9 cellular contexts compared by ENCODE assay signal in genomic region chr3:48505146-48505545, GRCh38. TPM values are rescaled to one million over a fixed set of nuclear protein-coding genes. Genes with fewer than 3 reads are reported as not detected.
DNase-seq lines count a peak whose midpoint lies in the region; ATAC-seq, FAIRE-seq and TF ChIP-seq lines count a peak whose summit lies in the region.
"Had no signal": no experiment of that assay in that cellular context is flagged by ENCODE, and none has a peak within 500 bp of the region (broad histone marks: within the 10 kb centered on the region; RNA-seq: fewer than 3 reads in every experiment).

No MANE protein-coding gene starts in this region.

- no peak overlapping the region for H4K5ac ChIP-seq in H1 (ENCODE audit: insufficient read length, low read depth, low read length)

- H3K79me2 ChIP-seq in OCI-LY3 (ENCODE audit: low read length) (no peaks in the 10 kb centered on the region), H1 (ENCODE audit: control insufficient read depth in 1 of 2, insufficient read depth in 2 of 2, low read length in 2 of 2) (peaks cover 0 to 3% of the 10 kb centered on the region in 2 experiments; a peak in 1 of 4 replicates)

- H3K23me2 ChIP-seq in H1 (ENCODE audit: low read depth, low read length), result peaks cover 11% of the 10 kb centered on the region; the same call in 1 of the 2 replicates

- intact Hi-C loops in CD4-positive, alpha-beta T cell (cut with DNase I, micrococcal nuclease), result loop anchor here in 1 of 2 experiments (5.0 kb wide), 1 partner anchor 273 kb away; no protein-coding TSS in a partner anchor
- intact Hi-C loops in prostate gland (cut with DNase I), result no loop called here

- peak overlapping the region; percentile 74 for H3K27ac Mint-ChIP-seq in CD4-positive, alpha-beta T cell

- H2BK20ac ChIP-seq in H1 (ENCODE audit: low read length), result 0 out of 2 replicates have a peak overlapping the region, but pooled peaks have one; percentile 3

- peaks cover 9% of the 10 kb centered on the region for H3K79me1 ChIP-seq in H1 (ENCODE audit: low read depth, low read length)

- CTCF ChIA-PET in CD4-positive, alpha-beta T cell (lab: Charles Lee), result no interaction called here
- CTCF ChIA-PET in H1 (lab: Charles Lee; ENCODE audit: partially characterized antibody), result interaction anchor here (1.0 to 11.2 kb wide), 3 partner anchors 36 to 69 kb away, joined by 3 to 251 read pairs (median 13); a partner anchor contains a TSS

- no peak for TF ChIP-seq RAD21 in H1 (IDR thresholded peaks at IDR 0.05 in 1 of 2, conservative IDR thresholded peaks at IDR 0.05 in 1 of 2; ENCODE audit: low read depth in 2 of 2, low read length in 2 of 2)

- peak overlapping the region; percentile 36 for H3K4ac ChIP-seq in H1 (replicated peaks; ENCODE audit: insufficient read length, low read depth, low read length)

- no peak overlapping the region for H3K56ac ChIP-seq in H1 (replicated peaks; ENCODE audit: insufficient read length, low read depth, low read length)

- no peaks in the 10 kb centered on the region for H3K27me3 ChIP-seq in CD4-positive, alpha-beta T cell (ENCODE audit: control insufficient read depth, insufficient read depth, low read length)
- H3K27me3 ChIP-seq in OCI-LY3 (ENCODE audit: low read depth, low read length), result peaks cover 4% of the 10 kb centered on the region
- H3K27me3 ChIP-seq in H1 (replicated peaks in 1 of 4; ENCODE audit: control insufficient read depth in 3 of 4, extremely low read depth in 1 of 4, insufficient read depth in 3 of 4, low read length in 3 of 4), result peaks cover 0 to 3% (median 0%) of the 10 kb centered on the region in 4 experiments; a peak in 2 of 7 replicates
- no peaks in the 10 kb centered on the region for H3K27me3 ChIP-seq in prostate gland (replicated peaks; ENCODE audit: insufficient read depth)

- H3K18ac ChIP-seq in H1 (ENCODE audit: extremely low read depth, low read length), result peak overlapping the region; percentile 84

- no peak for TF ChIP-seq EP300 in H1 (IDR thresholded peaks at IDR 0.05; ENCODE audit: borderline replicate concordance in 1 of 2, low read depth in 2 of 2, low read length in 2 of 2)

- peak overlapping the region; percentile 84 for H3K4me3 Mint-ChIP-seq in CD4-positive, alpha-beta T cell

- H2BK120ac ChIP-seq in H1 (replicated peaks; ENCODE audit: low read depth, low read length), result peak overlapping the region; percentile 88

- peaks cover 14% of the 10 kb centered on the region for H3K36me3 Mint-ChIP-seq in CD4-positive, alpha-beta T cell (ENCODE audit: low read depth)

- peak overlapping the region; percentile 36; the same call in 1 of the 2 replicates for H2BK15ac ChIP-seq in H1 (ENCODE audit: low read length)

- H3K4me1 Mint-ChIP-seq in CD4-positive, alpha-beta T cell (ENCODE audit: low read depth), result peaks cover 63% of the 10 kb centered on the region

- H2AK5ac ChIP-seq in H1 (ENCODE audit: low read depth, low read length), result peak overlapping the region; percentile 79; the same call in 1 of the 2 replicates

- no peak for ATAC-seq in CD4-positive, alpha-beta T cell (ENCODE audit: poor library complexity)
- ATAC-seq in GM21576 (IDR thresholded peaks at IDR 0.05; ENCODE audit: unreplicated experiment), result no peak
- ATAC-seq in HG03139 (IDR thresholded peaks at IDR 0.05; ENCODE audit: unreplicated experiment), result no peak

- H3K9ac ChIP-seq in OCI-LY3 (ENCODE audit: low read length) (no peak overlapping the region), H1 (replicated peaks in 1 of 4; ENCODE audit: extremely low read depth in 1 of 4, low read depth in 3 of 4, low read length in 3 of 4) (no peak overlapping the region)

- no peaks in the 10 kb centered on the region for H3K9me3 Mint-ChIP-seq in CD4-positive, alpha-beta T cell

- FAIRE-seq in H1 (lab: Jason Lieb, UNC), result no peak
- FAIRE-seq: bronchial epithelial cell had no signal

- no peak overlapping the region for H3K14ac ChIP-seq in H1 (ENCODE audit: insufficient read length)

- H3K27me3 Mint-ChIP-seq in CD4-positive, alpha-beta T cell, result no peaks in the 10 kb centered on the region

- POLR2A ChIA-PET in CD4-positive, alpha-beta T cell (lab: Charles Lee), result interaction anchor here (1.1 to 3.3 kb wide), 7 partner anchors 26 to 100 kb away, joined by 3 to 21 read pairs (median 13); partner anchors contain the start of genes CCDC51 and TMA7
- POLR2A ChIA-PET in H1 (lab: Charles Lee; ENCODE audit: partially characterized antibody), result interaction anchor here (1.2 to 2.9 kb wide), 10 partner anchors 13 to 69 kb away, joined by 3 to 21 read pairs (median 6); partner anchors contain the start of genes ATRIP, CCDC51 and TMA7

- H4K20me1 ChIP-seq in OCI-LY3 (ENCODE audit: insufficient read depth, low read length) (no peaks in the 10 kb centered on the region), H1 (replicated peaks in 1 of 2; ENCODE audit: control insufficient read depth in 1 of 2, insufficient read depth in 2 of 2, low read length in 2 of 2) (peaks cover 0 to 2% of the 10 kb centered on the region in 2 experiments)

- H2BK12ac ChIP-seq in H1 (ENCODE audit: low read depth, low read length), result peak overlapping the region; percentile 87

- H3K4me1 ChIP-seq in OCI-LY3 (ENCODE audit: low read length) (peaks cover 27% of the 10 kb centered on the region), H1 (replicated peaks in 1 of 4; ENCODE audit: control insufficient read depth in 3 of 4, insufficient read depth in 4 of 4, low read length in 3 of 4) (peaks cover 4 to 15% (median 12%) of the 10 kb centered on the region in 4 experiments), prostate gland (replicated peaks) (peaks cover 10% of the 10 kb centered on the region)

- TF ChIP-seq CTCF in CD4-positive, alpha-beta T cell (IDR thresholded peaks at IDR 0.05), result no peak
- TF ChIP-seq CTCF in OCI-LY3 (IDR thresholded peaks at IDR 0.05; ENCODE audit: low read depth, low read length), result no peak
- TF ChIP-seq CTCF in H1 (IDR thresholded peaks at IDR 0.05; ENCODE audit: control extremely low read depth in 1 of 3, insufficient read depth in 1 of 3, low read depth in 1 of 3, low read length in 3 of 3), result no peak
- no peak for TF ChIP-seq CTCF in prostate gland (IDR thresholded peaks at IDR 0.05)

- H3K9me3 ChIP-seq in CD4-positive, alpha-beta T cell (ENCODE audit: control insufficient read depth, low read length), result no peaks in the 10 kb centered on the region
- H3K9me3 ChIP-seq in OCI-LY3 (ENCODE audit: insufficient read depth, low read length) (no peaks in the 10 kb centered on the region), H1 (ENCODE audit: insufficient read depth in 2 of 2, low read depth in 1 of 2, low read length in 1 of 2) (no peaks in the 10 kb centered on the region), prostate gland (no peaks in the 10 kb centered on the region)

- no peak overlapping the region for H2AFZ ChIP-seq in OCI-LY3 (ENCODE audit: low read depth, low read length)
- H2AFZ ChIP-seq in H1 (ENCODE audit: low read length), result no peak overlapping the region

- H3K36me3 ChIP-seq in OCI-LY3 (replicated peaks; ENCODE audit: low read depth, low read length), result no peaks in the 10 kb centered on the region
- H3K36me3 ChIP-seq in H1 (ENCODE audit: control insufficient read depth in 2 of 4, insufficient read depth in 4 of 4, low read length in 3 of 4), result peaks cover 0 to under 1% (median 0%) of the 10 kb centered on the region in 4 experiments; a peak in 1 of 8 replicates
- no peaks in the 10 kb centered on the region for H3K36me3 ChIP-seq in prostate gland

- TF ChIP-seq POLR2A in H1 (IDR thresholded peaks at IDR 0.05; ENCODE audit: control extremely low read depth in 1 of 2, low read depth in 2 of 2, low read length in 2 of 2) (no peak), prostate gland (IDR thresholded peaks at IDR 0.05) (no peak)

- H3K4me2 ChIP-seq in OCI-LY3 (ENCODE audit: low read length) (peak overlapping the region; percentile 94), H1 (ENCODE audit: insufficient read depth in 1 of 2, low read depth in 2 of 2, low read length in 2 of 2) (peak overlapping the region; percentile 66 to 94; a peak in 2 of 4 replicates)

- no peak overlapping the region for H3K23ac ChIP-seq in H1 (ENCODE audit: insufficient read length)

- peak overlapping the region; percentile 25 for H4K91ac ChIP-seq in H1 (replicated peaks; ENCODE audit: insufficient read length, low read length)

- peak overlapping the region; percentile 88; the same call in 1 of the 2 replicates for H2BK5ac ChIP-seq in H1 (ENCODE audit: low read depth, low read length)

- WGBS in H1 (ENCODE audit: extremely low coverage in 1 of 2, insufficient coverage in 1 of 2, insufficient read length in 1 of 2, insufficient replicate concordance in 2 of 2, low coverage in 1 of 2, low lambda C conversion rate in 2 of 2, missing lambda C conversion rate in 1 of 2), 2 experiments, result 88% methylated on average over 2 of the region's 2 CpGs; no CpG with 5 or more reads in 1 of the 2 experiments
- 79% methylated on average over 2 of the region's 2 CpGs for WGBS in prostate gland

- H3K4me3 ChIP-seq in OCI-LY3 (ENCODE audit: low read length) (peak overlapping the region; percentile 85), H1 (ENCODE audit: extremely low read depth in 1 of 4, insufficient read depth in 2 of 4, low read depth in 3 of 4, low read length in 4 of 4) (no peak overlapping the region; a peak in 1 of 8 replicates), prostate gland (no peak overlapping the region)

- H3K27ac ChIP-seq in CD4-positive, alpha-beta T cell (ENCODE audit: low read depth, low read length), result no peak overlapping the region
- H3K27ac ChIP-seq in OCI-LY3 (ENCODE audit: low read length) (no peak overlapping the region), H1 (ENCODE audit: low read depth, low read length) (no peak overlapping the region), prostate gland (peak overlapping the region; percentile 93 to 97)

- no peak for DNase-seq in CD4-positive, alpha-beta T cell
- peak in 1 of 2 experiments; percentile 42 for DNase-seq in H1 (ENCODE audit: low read depth in 1 of 2, low spot score in 2 of 2)
- DNase-seq in prostate gland (ENCODE audit: low spot score), result no peak
- no peak for DNase-seq in effector CD4-positive, alpha-beta T cell
- no peak for DNase-seq in D341Med (ENCODE audit: low spot score)

- H4K8ac ChIP-seq in H1 (ENCODE audit: extremely low read depth, insufficient read depth, low read length), result no peak overlapping the region; the same call in 1 of the 2 replicates

RNA-seq across cellular contexts. Expression of gene SHISA5, which starts 1.2 kb away (rescaled TPM):
- 100 to 1,000 TPM; 102 to 109 TPM for total RNA-seq in CD4-positive, alpha-beta T cell
- 191 and 196 TPM in 2 replicates for total RNA-seq in H1 (2021; fragmentation: NEBNext Ultra II Directional; extraction: Animal tissue kit (Norgen Biotek cat#: 25700))
- polyA plus RNA-seq in H1 (2011; rRNA removed), result 315 and 422 TPM in 2 replicates
- 247 TPM for polyA plus RNA-seq in H1 (2011; cell fraction: cytosol; rRNA removed)
- 217 TPM for polyA plus RNA-seq in H1 (2011; cell fraction: nucleus; rRNA removed)
- 171 to 240 TPM (median 225 TPM) in 4 replicates for polyA plus RNA-seq in H1 (2012, experiment 1 of 2)
- 223 TPM for polyA plus RNA-seq in H1 (2012, experiment 2 of 2)
- 278 TPM for polyA plus RNA-seq in H1 (2013, experiment 1 of 2)
- polyA plus RNA-seq in H1 (2013, experiment 2 of 2), result 358 TPM
- 107 and 149 TPM in 2 replicates for polyA minus RNA-seq in H1 (2011; rRNA and poly(A)+ RNA removed)
- polyA minus RNA-seq in H1 (2011; cell fraction: cytosol; rRNA and poly(A)+ RNA removed), result 143 TPM
- 52.6 TPM for polyA minus RNA-seq in H1 (2011; cell fraction: nucleus; rRNA and poly(A)+ RNA removed)
- total RNA-seq in prostate gland, result 100 to 1,000 TPM; 152 to 231 TPM

RNA-seq across cellular contexts. Expression of gene PFKFB4, which starts 51.5 kb away (rescaled TPM):
- total RNA-seq in CD4-positive, alpha-beta T cell, result 1 to 10 TPM in 1 of 2 experiments, under 1 TPM in 1; 0.98 to 2.5 TPM
- 10.7 and 11.3 TPM in 2 replicates for total RNA-seq in H1 (2021; fragmentation: NEBNext Ultra II Directional; extraction: Animal tissue kit (Norgen Biotek cat#: 25700))
- polyA plus RNA-seq in H1 (2011; rRNA removed), result 20.1 and 20.3 TPM in 2 replicates
- 21.1 TPM for polyA plus RNA-seq in H1 (2011; cell fraction: cytosol; rRNA removed)
- polyA plus RNA-seq in H1 (2011; cell fraction: nucleus; rRNA removed), result 47.8 TPM
- polyA plus RNA-seq in H1 (2012, experiment 1 of 2), result 10.5 to 17.4 TPM (median 13.7 TPM) in 4 replicates
- 11.5 TPM for polyA plus RNA-seq in H1 (2012, experiment 2 of 2)
- polyA plus RNA-seq in H1 (2013, experiment 1 of 2), result 7.8 TPM
- polyA plus RNA-seq in H1 (2013, experiment 2 of 2), result 7.2 TPM
- polyA minus RNA-seq in H1 (2011; rRNA and poly(A)+ RNA removed), result 17.4 and 24.1 TPM in 2 replicates
- polyA minus RNA-seq in H1 (2011; cell fraction: cytosol; rRNA and poly(A)+ RNA removed), result 13.2 TPM
- 16.4 TPM for polyA minus RNA-seq in H1 (2011; cell fraction: nucleus; rRNA and poly(A)+ RNA removed)
- total RNA-seq in prostate gland, result 10 to 100 TPM in 1 of 2 donors, 1 to 10 TPM in 1; 9.9 to 89.0 TPM

RNA-seq across cellular contexts. Expression of gene UCN2, which starts 58.4 kb away (rescaled TPM):
- not detected for total RNA-seq in CD4-positive, alpha-beta T cell
- total RNA-seq in H1 (2021; fragmentation: NEBNext Ultra II Directional; extraction: Animal tissue kit (Norgen Biotek cat#: 25700)), result not detected in 2 replicates
- 0.14 and 0.22 TPM in 2 replicates for polyA plus RNA-seq in H1 (2011; rRNA removed)
- 0.16 TPM for polyA plus RNA-seq in H1 (2011; cell fraction: cytosol; rRNA removed)
- polyA plus RNA-seq in H1 (2011; cell fraction: nucleus; rRNA removed), result 1.9 TPM
- polyA plus RNA-seq in H1 (2012, experiment 1 of 2), result 0.23 to 0.41 TPM (median 0.36 TPM) in 4 replicates
- polyA plus RNA-seq in H1 (2012, experiment 2 of 2), result 0.18 TPM
- 0.10 TPM for polyA plus RNA-seq in H1 (2013, experiment 1 of 2)
- polyA plus RNA-seq in H1 (2013, experiment 2 of 2), result 0.11 TPM
- 0.15 and 0.47 TPM in 2 replicates for polyA minus RNA-seq in H1 (2011; rRNA and poly(A)+ RNA removed)
- not detected for polyA minus RNA-seq in H1 (2011; cell fraction: cytosol; rRNA and poly(A)+ RNA removed)
- polyA minus RNA-seq in H1 (2011; cell fraction: nucleus; rRNA and poly(A)+ RNA removed), result 0.90 TPM
- total RNA-seq in prostate gland, result 1 to 10 TPM in 1 of 2 donors, under 1 TPM in 1; 0.85 to 1.6 TPM

RNA-seq across cellular contexts. Expression of gene ATRIP, which starts 58.6 kb away (rescaled TPM):
- 10 to 100 TPM in 1 of 2 experiments, 1 to 10 TPM in 1; 8.8 to 10.3 TPM for total RNA-seq in CD4-positive, alpha-beta T cell
- total RNA-seq in H1 (2021; fragmentation: NEBNext Ultra II Directional; extraction: Animal tissue kit (Norgen Biotek cat#: 25700)), result 16.7 and 20.2 TPM in 2 replicates
- 16.6 and 18.5 TPM in 2 replicates for polyA plus RNA-seq in H1 (2011; rRNA removed)
- polyA plus RNA-seq in H1 (2011; cell fraction: cytosol; rRNA removed), result 15.0 TPM
- 36.5 TPM for polyA plus RNA-seq in H1 (2011; cell fraction: nucleus; rRNA removed)
- polyA plus RNA-seq in H1 (2012, experiment 1 of 2), result 12.7 to 14.1 TPM (median 13.8 TPM) in 4 replicates
- polyA plus RNA-seq in H1 (2012, experiment 2 of 2), result 11.0 TPM
- 14.8 TPM for polyA plus RNA-seq in H1 (2013, experiment 1 of 2)
- 12.6 TPM for polyA plus RNA-seq in H1 (2013, experiment 2 of 2)
- 28.6 and 29.3 TPM in 2 replicates for polyA minus RNA-seq in H1 (2011; rRNA and poly(A)+ RNA removed)
- polyA minus RNA-seq in H1 (2011; cell fraction: cytosol; rRNA and poly(A)+ RNA removed), result 10.1 TPM
- 25.2 TPM for polyA minus RNA-seq in H1 (2011; cell fraction: nucleus; rRNA and poly(A)+ RNA removed)
- 10 to 100 TPM in 1 of 2 donors, 1 to 10 TPM in 1; 7.7 to 16.5 TPM for total RNA-seq in prostate gland

Comparison
In these comparisons a context has a peak if more than half of its experiments do, and no peak if none do; other contexts are left out.
1. H3K27ac ChIP-seq: peak in prostate gland (2 of 2); none in CD4-positive, alpha-beta T cell (single experiment), OCI-LY3 (single experiment) and H1 (single experiment).